8 cellular contexts compared by ENCODE assay signal in genomic region chr1:204072951-204073836, GRCh38. TPM values are rescaled to one million over a fixed set of nuclear protein-coding genes. Genes with fewer than 3 reads are reported as not detected.
DNase-seq lines count a peak whose midpoint lies in the region; ATAC-seq and TF ChIP-seq lines count a peak whose summit lies in the region.

TSS of gene SOX13 (plus strand) at chr1:204073115. CDS start at chr1:204112916, 39,801 bp downstream.

- TF ChIP-seq CTCF in fibroblast of the aortic adventitia (IDR thresholded peaks at IDR 0.05; ENCODE audit: insufficient read depth, low read length) (peak; percentile 44), tibial nerve (IDR thresholded peaks at IDR 0.05) (peak in 2 of 5 experiments; percentile 49 to 62)

- H3K36me3 ChIP-seq in mucosa of stomach (ENCODE audit: control insufficient read depth, insufficient read depth, low read length) = no peaks in the 10 kb centered on the region
- H3K36me3 ChIP-seq in tibial nerve = no peaks in the 10 kb centered on the region

- DNase-seq in A172 (ENCODE audit: low spot score) = peak; percentile 83
- DNase-seq in GOT3 (lab: John Stamatoyannopoulos, UW) = peak; percentile 41
- DNase-seq in NCI-H510A (lab: John Stamatoyannopoulos, UW) = peak; percentile 74
- DNase-seq in activated T-helper 2 cell treated with anti-CD3 and anti-CD28 coated beads, Interferon-gamma antibody, Interleukin-2, Interleukin-4, amounts not matched to agents 10 μg/mL and 5 μg/mL and 100 μg/mL, durations not matched to agents 14 hours and 24 hours and 36 hours (ENCODE audit: low spot score) = peak; percentile 11
- peak; percentile 90 for DNase-seq in fibroblast of the aortic adventitia (ENCODE audit: low read depth)
- peak; percentile 86 for DNase-seq in tibial nerve (ENCODE audit: low spot score in 2 of 2)

- no peaks in the 10 kb centered on the region for H3K36me3 Mint-ChIP-seq in activated T-helper 2 cell treated with anti-CD3 and anti-CD28 coated beads, Interferon-gamma antibody, Interleukin-2, Interleukin-4, amounts not matched to agents 10 μg/mL and 5 μg/mL and 100 μg/mL, durations not matched to agents 14 hours and 24 hours and 36 hours (ENCODE audit: low read depth)

- peak; percentile 79 to 91 for TF ChIP-seq POLR2A in tibial nerve (IDR thresholded peaks at IDR 0.05)

- peaks cover 21% of the 10 kb centered on the region for H3K4me1 ChIP-seq in mucosa of stomach (ENCODE audit: control insufficient read depth, insufficient read depth, low read length)
- H3K4me1 ChIP-seq in tibial nerve = peaks cover 0 to 37% (median 22%) of the 10 kb centered on the region in 4 donors

- H3K9me3 ChIP-seq in mucosa of stomach (ENCODE audit: control insufficient read depth, low read length) = no peaks in the 10 kb centered on the region
- no peaks in the 10 kb centered on the region for H3K9me3 ChIP-seq in tibial nerve

- peak within 1 kb of the TSS; percentile 76 for H3K4me3 Mint-ChIP-seq in activated T-helper 2 cell treated with anti-CD3 and anti-CD28 coated beads, Interferon-gamma antibody, Interleukin-2, Interleukin-4, amounts not matched to agents 10 μg/mL and 5 μg/mL and 100 μg/mL, durations not matched to agents 14 hours and 24 hours and 36 hours (ENCODE audit: low read depth)

- peak within 1 kb of the TSS; percentile 94 for H3K4me3 ChIP-seq in fibroblast of the aortic adventitia (ENCODE audit: low read depth, low read length)
- H3K4me3 ChIP-seq in mucosa of stomach (ENCODE audit: low read length) = peak within 1 kb of the TSS; percentile 85
- H3K4me3 ChIP-seq in tibial nerve = peak within 1 kb of the TSS; percentile 57 to 85 (median 76)

- H3K9me3 Mint-ChIP-seq in activated T-helper 2 cell treated with anti-CD3 and anti-CD28 coated beads, Interferon-gamma antibody, Interleukin-2, Interleukin-4, amounts not matched to agents 10 μg/mL and 5 μg/mL and 100 μg/mL, durations not matched to agents 14 hours and 24 hours and 36 hours = no peaks in the 10 kb centered on the region

- H3K27me3 ChIP-seq in mucosa of stomach (ENCODE audit: control insufficient read depth, insufficient read depth, low read length) (no peaks in the 10 kb centered on the region), tibial nerve (no peaks in the 10 kb centered on the region)

- H3K4me1 Mint-ChIP-seq in activated T-helper 2 cell treated with anti-CD3 and anti-CD28 coated beads, Interferon-gamma antibody, Interleukin-2, Interleukin-4, amounts not matched to agents 10 μg/mL and 5 μg/mL and 100 μg/mL, durations not matched to agents 14 hours and 24 hours and 36 hours (ENCODE audit: low read depth) = peaks cover 5% of the 10 kb centered on the region

- H3K27ac ChIP-seq in tibial nerve = peak within 1 kb of the TSS; percentile 80 to 97 (median 90)

- H3K27ac Mint-ChIP-seq in activated T-helper 2 cell treated with anti-CD3 and anti-CD28 coated beads, Interferon-gamma antibody, Interleukin-2, Interleukin-4, amounts not matched to agents 10 μg/mL and 5 μg/mL and 100 μg/mL, durations not matched to agents 14 hours and 24 hours and 36 hours = no peak within 1 kb of the TSS

- WGBS in tibial nerve, 2 donors = 0 to 1% methylated on average over 17 to 35 of the region's 88 CpGs

- TF ChIP-seq EP300 in tibial nerve (IDR thresholded peaks at IDR 0.05) = peak in 1 of 2 donors; percentile 99

- H3K27me3 Mint-ChIP-seq in activated T-helper 2 cell treated with anti-CD3 and anti-CD28 coated beads, Interferon-gamma antibody, Interleukin-2, Interleukin-4, amounts not matched to agents 10 μg/mL and 5 μg/mL and 100 μg/mL, durations not matched to agents 14 hours and 24 hours and 36 hours (ENCODE audit: low read depth) = peaks cover 69% of the 10 kb centered on the region

- ATAC-seq in GM19463 (IDR thresholded peaks at IDR 0.05; ENCODE audit: unreplicated experiment) = no peak

- intact Hi-C loops in activated T-helper 2 cell treated with anti-CD3 and anti-CD28 coated beads, Interferon-gamma antibody, Interleukin-2, Interleukin-4, amounts not matched to agents 10 μg/mL and 5 μg/mL and 100 μg/mL, durations not matched to agents 14 hours and 24 hours and 36 hours (cut with micrococcal nuclease) = no loop called here

- H3K9ac ChIP-seq in mucosa of stomach (ENCODE audit: low read length) = peak within 1 kb of the TSS; percentile 71

RNA-seq across cellular contexts. Expression of gene SOX13, which starts in this region (rescaled TPM):
- 7.0 and 11.2 TPM in 2 replicates for total RNA-seq in A172 (2014; rRNA removed; shearing (Covaris generic))
- total RNA-seq in activated T-helper 2 cell treated with anti-CD3 and anti-CD28 coated beads, Interferon-gamma antibody, Interleukin-2, Interleukin-4, amounts not matched to agents 10 μg/mL and 5 μg/mL and 100 μg/mL, durations not matched to agents 14 hours and 24 hours and 36 hours = 0.62 and 0.71 TPM in 2 replicates
- 3.3 and 5.1 TPM in 2 replicates for total RNA-seq in fibroblast of the aortic adventitia (ENCODE audit: low replicate concordance)
- 100 to 1,000 TPM in 3 of 4 donors, 10 to 100 TPM in 1; 51.8 to 108 (median 105) TPM for total RNA-seq in tibial nerve

Comparison
In these comparisons a context has a peak if more than half of its experiments do, and no peak if none do; other contexts are left out.
1. Peak in DNase-seq in activated T-helper 2 cell treated with anti-CD3 and anti-CD28 coated beads, Interferon-gamma antibody, Interleukin-2, Interleukin-4, amounts not matched to agents 10 μg/mL and 5 μg/mL and 100 μg/mL, durations not matched to agents 14 hours and 24 hours and 36 hours; RNA of the gene not detected or under 1 TPM.
2. DNase-seq: peak in every context shown above with its lines; median percentile 90 in fibroblast of the aortic adventitia; 86 in tibial nerve; 83 in A172; 74 in NCI-H510A; 41 in GOT3; 11 in activated T-helper 2 cell treated with anti-CD3 and anti-CD28 coated beads, Interferon-gamma antibody, Interleukin-2, Interleukin-4, amounts not matched to agents 10 μg/mL and 5 μg/mL and 100 μg/mL, durations not matched to agents 14 hours and 24 hours and 36 hours.